24 cellular contexts compared by ENCODE assay signal in genomic region chr5:172728481-172729241, GRCh38. TPM values are rescaled to one million over a fixed set of nuclear protein-coding genes. Genes with fewer than 3 reads are reported as not detected.
DNase-seq lines count a peak whose midpoint lies in the region; ATAC-seq, FAIRE-seq and TF ChIP-seq lines count a peak whose summit lies in the region.
"Had no signal": no experiment of that assay in that cellular context is flagged by ENCODE, and none has a peak within 500 bp of the region (broad histone marks: within the 10 kb centered on the region; RNA-seq: fewer than 3 reads in every experiment).

No MANE protein-coding gene starts in this region.

- H3K9ac ChIP-seq in HepG2 (ENCODE audit: insufficient read depth, low read depth, low read length) = no peak overlapping the region
- H3K9ac ChIP-seq: SK-N-SH had no signal

- no peaks in the 10 kb centered on the region for H3K79me2 ChIP-seq in HepG2 (ENCODE audit: insufficient read depth, low read length)

- H3K9me3 Mint-ChIP-seq in stimulated activated naive CD8-positive, alpha-beta T cell treated with anti-CD3 and anti-CD28 coated beads, Interleukin-15, amount 100 ng/mL, for 72 hours = no peaks in the 10 kb centered on the region
- H3K9me3 Mint-ChIP-seq: GM23338 had no signal

- DNase-seq in stimulated activated naive CD8-positive, alpha-beta T cell treated with anti-CD3 and anti-CD28 coated beads, Interleukin-15, amount 100 ng/mL, for 72 hours = no peak
- no peak for DNase-seq in stimulated activated naive CD8-positive, alpha-beta T cell treated with anti-CD3 and anti-CD28 coated beads, Interleukin-15, Interleukin-2, amounts not matched to agents 100 U/mL and 50 U/mL, for 24 hours
- DNase-seq in HepG2 (ENCODE audit: low spot score) (no peak), spleen (peak; percentile 39), right atrium auricular region (ENCODE audit: low spot score) (no peak)
- DNase-seq: GF-D8, MM.1S, NCI-H1048, NCI-H1417 treated with DMSO at 0.1 percent for 48 hours, NCI-H187, NCI-H510A, NCI-H748 treated with DMSO at 0.1 percent for 48 hours, PC-9, RPMI8226, SHP77 treated with DMSO at 0.1 percent for 48 hours, SK-N-SH had no signal

- no peak for TF ChIP-seq POLR2A in HepG2 (IDR thresholded peaks at IDR 0.05; ENCODE audit: insufficient read depth in 1 of 2, low read depth in 2 of 2, low read length in 2 of 2)
- no peak for TF ChIP-seq POLR2A in spleen (IDR thresholded peaks at IDR 0.05)

- no peak for ATAC-seq in stimulated activated naive CD8-positive, alpha-beta T cell treated with anti-CD3 and anti-CD28 coated beads, Interleukin-15, amount 100 ng/mL, for 72 hours
- ATAC-seq in stimulated activated naive CD8-positive, alpha-beta T cell treated with anti-CD3 and anti-CD28 coated beads, Interleukin-15, Interleukin-2, amounts not matched to agents 100 U/mL and 50 U/mL, for 24 hours = no peak
- no peak for ATAC-seq in HepG2
- ATAC-seq in HG03039 (IDR thresholded peaks at IDR 0.05; ENCODE audit: unreplicated experiment) = no peak
- no peak for ATAC-seq in HG03354 (IDR thresholded peaks at IDR 0.05; ENCODE audit: poor library complexity, severe bottlenecking, unreplicated experiment)
- ATAC-seq: GM23338, K562 had no signal

- FAIRE-seq in HepG2 (lab: Jason Lieb, UNC) = no peak
- FAIRE-seq: A204.1, D721Med, K562 had no signal

- no peaks in the 10 kb centered on the region for H3K9me3 ChIP-seq in HepG2 (ENCODE audit: low read length)
- H3K9me3 ChIP-seq in spleen = no peaks in the 10 kb centered on the region
- H3K9me3 ChIP-seq in right atrium auricular region = no peaks in the 10 kb centered on the region
- H3K9me3 ChIP-seq: HAP-1, SK-N-SH had no signal

- intact Hi-C loops in HepG2 (cut with micrococcal nuclease; ENCODE audit: unreplicated experiment) (no loop called here), spleen (cut with DNase I; ENCODE audit: low total_unique reads) (no loop called here)

- no peak overlapping the region for H3K4me2 ChIP-seq in HepG2 (ENCODE audit: low read depth, low read length)
- H3K4me2 ChIP-seq: GM23338, PC-9, SK-N-SH had no signal

- no peak overlapping the region for H2AFZ ChIP-seq in HepG2 (ENCODE audit: low read length)
- H2AFZ ChIP-seq: GM23338, PC-9 had no signal

- H3K27ac Mint-ChIP-seq in stimulated activated naive CD8-positive, alpha-beta T cell treated with anti-CD3 and anti-CD28 coated beads, Interleukin-15, amount 100 ng/mL, for 72 hours = peak overlapping the region; percentile 30 to 68
- H3K27ac Mint-ChIP-seq: GM23338 had no signal

- no peak overlapping the region for H3K27ac ChIP-seq in HepG2 (ENCODE audit: extremely low read length, insufficient read depth, low read length)
- no peak overlapping the region for H3K27ac ChIP-seq in spleen
- H3K27ac ChIP-seq in right atrium auricular region = no peak overlapping the region
- H3K27ac ChIP-seq: C4-2B, PC-9 had no signal

- no peaks in the 10 kb centered on the region for H3K4me1 Mint-ChIP-seq in stimulated activated naive CD8-positive, alpha-beta T cell treated with anti-CD3 and anti-CD28 coated beads, Interleukin-15, amount 100 ng/mL, for 72 hours
- H3K4me1 Mint-ChIP-seq: GM23338 had no signal

- WGBS in HepG2 (ENCODE audit: low lambda C conversion rate) = 33% methylated on average over 9 of the region's 10 CpGs
- 79 to 86% (median 84%) methylated on average over 10 of the region's 10 CpGs for WGBS in spleen, 5 donors

- no peaks in the 10 kb centered on the region for H3K27me3 Mint-ChIP-seq in stimulated activated naive CD8-positive, alpha-beta T cell treated with anti-CD3 and anti-CD28 coated beads, Interleukin-15, amount 100 ng/mL, for 72 hours

- H3K27me3 ChIP-seq in HepG2 (ENCODE audit: control insufficient read depth in 1 of 2, insufficient read depth in 2 of 2, low read length in 2 of 2) (peaks cover 0 to 25% of the 10 kb centered on the region in 2 experiments; a peak in 4 of 5 replicates), spleen (replicated peaks in 1 of 7) (no peaks in the 10 kb centered on the region), right atrium auricular region (no peaks in the 10 kb centered on the region)

- no peak for TF ChIP-seq RAD21 in HepG2 (CRISPR knock-in tag; IDR thresholded peaks at IDR 0.05)

- POLR2A ChIA-PET in HepG2 (lab: Yijun Ruan, JAX) = interaction anchor here (1.0 to 3.6 kb wide), 3 partner anchors 14 to 43 kb away, joined by 3 to 16 read pairs (median 6); partner anchors contain the start of gene DUSP1

- H3K4me3 ChIP-seq in HepG2 (replicated peaks in 1 of 3; ENCODE audit: insufficient read depth in 1 of 3, low read depth in 2 of 3, low read length in 3 of 3) = no peak overlapping the region
- no peak overlapping the region for H3K4me3 ChIP-seq in spleen
- no peak overlapping the region for H3K4me3 ChIP-seq in right atrium auricular region
- H3K4me3 ChIP-seq: GM23338, HAP-1, K562, PC-9 had no signal

- H4K20me1 ChIP-seq in HepG2 (ENCODE audit: insufficient read depth, low read length) = no peaks in the 10 kb centered on the region

- H3K4me1 ChIP-seq in HepG2 (ENCODE audit: insufficient read depth, low read length) = peaks cover 92% of the 10 kb centered on the region
- H3K4me1 ChIP-seq in spleen = peaks cover 0 to 9% (median 6%) of the 10 kb centered on the region in 6 donors
- H3K4me1 ChIP-seq in right atrium auricular region = peaks cover 0 to 19% of the 10 kb centered on the region in 2 donors
- H3K4me1 ChIP-seq: HAP-1 had no signal

- no TSS peak for BruUV-seq in HepG2 (replicated peaks; lab: Mats Ljungman, UMichigan)

- H3K4me3 Mint-ChIP-seq in stimulated activated naive CD8-positive, alpha-beta T cell treated with anti-CD3 and anti-CD28 coated beads, Interleukin-15, amount 100 ng/mL, for 72 hours = no peak overlapping the region
- H3K4me3 Mint-ChIP-seq: GM23338 had no signal

- TF ChIP-seq EP300 in HepG2 (IDR thresholded peaks at IDR 0.05; ENCODE audit: low read depth in 2 of 2, low read length in 2 of 2) (no peak), HepG2 (CRISPR knock-in tag; IDR thresholded peaks at IDR 0.05; ENCODE audit: borderline replicate concordance) (no peak)

- no peaks in the 10 kb centered on the region for H3K36me3 ChIP-seq in HepG2 (replicated peaks in 1 of 2; ENCODE audit: control insufficient read depth in 1 of 2, insufficient read depth in 2 of 2, low read length in 2 of 2)
- H3K36me3 ChIP-seq in spleen = no peaks in the 10 kb centered on the region
- H3K36me3 ChIP-seq in right atrium auricular region = no peaks in the 10 kb centered on the region
- H3K36me3 ChIP-seq: HAP-1 had no signal

- CTCF ChIA-PET in HepG2 (lab: Yijun Ruan, JAX; ENCODE audit: low intra/inter-chr PET ratio, low total read pairs) = no interaction called here

- TF ChIP-seq CTCF in HepG2 (CRISPR knock-in tag; IDR thresholded peaks at IDR 0.05) = no peak
- TF ChIP-seq CTCF in spleen (IDR thresholded peaks at IDR 0.05 in 8 of 11, conservative IDR thresholded peaks at IDR 0.05 in 3 of 11) = no peak
- TF ChIP-seq CTCF in right atrium auricular region (IDR thresholded peaks at IDR 0.05) = no peak

- in situ Hi-C loops in HepG2 (cut with HindIII; ENCODE audit: extremely low pct_ligation_motif_present, low pct_unique_long_range_greater_than_20kb) = loop anchor here (5.0 kb wide), 1 partner anchor 174 kb away; no protein-coding TSS in a partner anchor

TF ChIP-seq in HepG2, 621 proteins besides CTCF, POLR2A, EP300 and RAD21 (continues in another document):
- no peak for TF ChIP-seq BCLAF1 (IDR thresholded peaks at IDR 0.05)

RNA-seq across cellular contexts. Expression of gene DUSP1, which starts 42.3 kb away (rescaled TPM):
- 18.0 and 27.1 TPM in 2 replicates for total RNA-seq in HepG2 (2016; rRNA removed; fragmentation: Illumina TruSeq; extraction: Trizol)
- total RNA-seq in HepG2 (2016; cell fraction: cytosol; rRNA removed; fragmentation: Illumina TruSeq; extraction: Trizol; ENCODE audit: low read depth) = 7.1 and 7.8 TPM in 2 replicates
- 15.8 and 29.9 TPM in 2 replicates for total RNA-seq in HepG2 (2016; cell fraction: insoluble cytoplasmic fraction; rRNA removed; fragmentation: Illumina TruSeq; extraction: Trizol)
- 14.2 and 16.6 TPM in 2 replicates for total RNA-seq in HepG2 (2016; cell fraction: membrane; rRNA removed; fragmentation: Illumina TruSeq; extraction: Trizol)
- total RNA-seq in HepG2 (2016; cell fraction: nucleus; rRNA removed; fragmentation: Illumina TruSeq; extraction: Trizol) = 53.7 and 56.5 TPM in 2 replicates
- polyA plus RNA-seq in HepG2 (2011; rRNA removed) = 55.5 and 79.2 TPM in 2 replicates
- 59.1 and 69.7 TPM in 2 replicates for polyA plus RNA-seq in HepG2 (2011; cell fraction: cytosol; rRNA removed)
- polyA plus RNA-seq in HepG2 (2011; cell fraction: nucleus; rRNA removed) = 85.1 and 113 TPM in 2 replicates
- 48.1 and 56.6 TPM in 2 replicates for polyA plus RNA-seq in HepG2 (2012)
- 4.7 and 6.0 TPM in 2 replicates for polyA plus RNA-seq in HepG2 (2016; cell fraction: cytosol; fragmentation: Illumina TruSeq; extraction: Trizol; ENCODE audit: low read depth)
- 17.2 and 23.0 TPM in 2 replicates for polyA plus RNA-seq in HepG2 (2016; cell fraction: insoluble cytoplasmic fraction; fragmentation: Illumina TruSeq; extraction: Trizol; ENCODE audit: low read depth)
- polyA plus RNA-seq in HepG2 (2016; cell fraction: membrane; fragmentation: Illumina TruSeq; extraction: Trizol; ENCODE audit: low read depth) = 9.3 and 9.4 TPM in 2 replicates
- polyA plus RNA-seq in HepG2 (2016; cell fraction: nucleus; fragmentation: Illumina TruSeq; extraction: Trizol; ENCODE audit: insufficient read depth, low read depth) = 63.2 and 85.8 TPM in 2 replicates
- 142 and 198 TPM in 2 replicates for polyA minus RNA-seq in HepG2 (2011; rRNA and poly(A)+ RNA removed; ENCODE audit: low replicate concordance)
- polyA minus RNA-seq in HepG2 (2011; cell fraction: cytosol; rRNA and poly(A)+ RNA removed) = 72.5 and 80.5 TPM in 2 replicates
- 95.3 and 131 TPM in 2 replicates for polyA minus RNA-seq in HepG2 (2011; cell fraction: nucleus; rRNA and poly(A)+ RNA removed)
- 100 to 1,000 TPM; 197 to 818 (median 376) TPM for total RNA-seq in spleen
- 100 to 1,000 TPM in 1 of 3 donors, 10 to 100 TPM in 2; 46.0 to 116 (median 68.9) TPM for polyA plus RNA-seq in spleen
- 100 to 1,000 TPM; 804 to 819 TPM for total RNA-seq in right atrium auricular region
